9 cellular contexts compared by ENCODE assay signal in genomic region chr2:143128681-143129580, GRCh38. TPM values are rescaled to one million over a fixed set of nuclear protein-coding genes. Genes with fewer than 3 reads are reported as not detected.
DNase-seq lines count a peak whose midpoint lies in the region; ATAC-seq and TF ChIP-seq lines count a peak whose summit lies in the region.
"Had no signal": no experiment of that assay in that cellular context is flagged by ENCODE, and none has a peak within 500 bp of the region (broad histone marks: within the 10 kb centered on the region; RNA-seq: fewer than 3 reads in every experiment).

Gene ARHGAP15, plus strand, starts transcription at chr2:143129419.

- POLR2A ChIA-PET in activated CD8-positive, alpha-beta T cell treated with anti-CD3 and anti-CD28 coated beads for 36 hours (lab: Charles Lee): interaction anchor here (0.5 to 3.9 kb wide), 9 partner anchors 9 to 128 kb away, joined by 3 to 12 read pairs (median 3); no protein-coding TSS in a partner anchor

- H3K9me3 Mint-ChIP-seq in activated CD8-positive, alpha-beta T cell treated with anti-CD3 and anti-CD28 coated beads for 36 hours: peaks cover 1% of the 10 kb centered on the region

- CTCF ChIA-PET in activated CD8-positive, alpha-beta T cell treated with anti-CD3 and anti-CD28 coated beads for 36 hours (lab: Charles Lee): interaction anchor here (0.7 to 5.5 kb wide), 13 partner anchors 8 to 132 kb away, joined by 3 to 39 read pairs (median 3); no protein-coding TSS in a partner anchor

- TF ChIP-seq CTCF in activated CD8-positive, alpha-beta T cell treated with anti-CD3 and anti-CD28 coated beads for 36 hours (IDR thresholded peaks at IDR 0.05): no peak

- peaks cover 21% of the 10 kb centered on the region for H3K36me3 Mint-ChIP-seq in activated CD8-positive, alpha-beta T cell treated with anti-CD3 and anti-CD28 coated beads for 36 hours (ENCODE audit: low read depth)

- peak within 1 kb of the TSS; percentile 88 for H3K27ac ChIP-seq in KOPT-K1 (ENCODE audit: low read depth, low read length, poor library complexity, severe bottlenecking)

- H3K9me3 ChIP-seq in KOPT-K1 (ENCODE audit: insufficient read depth, low read length, poor library complexity, severe bottlenecking): no peaks in the 10 kb centered on the region

- peak; percentile 92 for DNase-seq in GF-D8 (lab: John Stamatoyannopoulos, UW)
- peak; percentile 91 for DNase-seq in activated CD8-positive, alpha-beta T cell treated with anti-CD3 and anti-CD28 coated beads for 36 hours
- DNase-seq in left cardiac atrium: no peak
- peak; percentile 44 for DNase-seq in stimulated activated CD8-positive, alpha-beta memory T cell treated with anti-CD3 and anti-CD28 coated beads, Interleukin-4, amount 100 ng/mL, for 24 hours (ENCODE audit: low read depth)
- DNase-seq in NCI-H526 treated with DMSO at 0.1 percent for 48 hours (lab: John Stamatoyannopoulos, UW): no peak
- DNase-seq in glomerular visceral epithelial cell (ENCODE audit: extremely low spot score): no peak

- H3K4me3 Mint-ChIP-seq in activated CD8-positive, alpha-beta T cell treated with anti-CD3 and anti-CD28 coated beads for 36 hours: peak within 1 kb of the TSS; percentile 81

- H3K4me1 Mint-ChIP-seq in activated CD8-positive, alpha-beta T cell treated with anti-CD3 and anti-CD28 coated beads for 36 hours (ENCODE audit: low read depth): peaks cover 39% of the 10 kb centered on the region

- intact Hi-C loops in activated CD8-positive, alpha-beta T cell treated with anti-CD3 and anti-CD28 coated beads for 36 hours (cut with micrococcal nuclease): loop anchor here (5.0 kb wide), 1 partner anchor 128 kb away; no protein-coding TSS in a partner anchor
- intact Hi-C loops in left cardiac atrium (cut with DNase I): no loop called here

- no peaks in the 10 kb centered on the region for H3K27me3 Mint-ChIP-seq in activated CD8-positive, alpha-beta T cell treated with anti-CD3 and anti-CD28 coated beads for 36 hours

- ATAC-seq in GM21447 (IDR thresholded peaks at IDR 0.05; ENCODE audit: unreplicated experiment): peak; percentile 87
- ATAC-seq in activated CD8-positive, alpha-beta T cell treated with anti-CD3 and anti-CD28 coated beads for 36 hours: peak; percentile 77
- peak; percentile 68 to 81 for ATAC-seq in left cardiac atrium
- ATAC-seq: HCT116 had no signal

- H3K27ac Mint-ChIP-seq in activated CD8-positive, alpha-beta T cell treated with anti-CD3 and anti-CD28 coated beads for 36 hours: peak within 1 kb of the TSS; percentile 100

- H3K36me3 ChIP-seq in KOPT-K1 (ENCODE audit: insufficient read depth, low read length): 0 out of 2 replicates have a peak, but pooled peaks cover 6% of the 10 kb centered on the region

RNA-seq across cellular contexts. Expression of gene ARHGAP15, which starts in this region (rescaled TPM):
- total RNA-seq in activated CD8-positive, alpha-beta T cell treated with anti-CD3 and anti-CD28 coated beads for 36 hours: 10 to 100 TPM; 71.3 to 72.8 TPM
- 1 to 10 TPM; 7.2 to 8.7 TPM for total RNA-seq in left cardiac atrium

Comparison
In these comparisons a context has a peak if more than half of its experiments do, and no peak if none do; other contexts are left out.
1. RNA of gene ARHGAP15 (total RNA-seq): 71.3 to 72.8 TPM in activated CD8-positive, alpha-beta T cell treated with anti-CD3 and anti-CD28 coated beads for 36 hours; 7.2 to 8.7 TPM in left cardiac atrium; every median in the first group is over 4 times any median in the second.
2. DNase-seq: peak in GF-D8 (single experiment), activated CD8-positive, alpha-beta T cell treated with anti-CD3 and anti-CD28 coated beads for 36 hours (single experiment) and stimulated activated CD8-positive, alpha-beta memory T cell treated with anti-CD3 and anti-CD28 coated beads, Interleukin-4, amount 100 ng/mL, for 24 hours (single experiment); none in left cardiac atrium (single experiment), NCI-H526 treated with DMSO at 0.1 percent for 48 hours (single experiment) and glomerular visceral epithelial cell (single experiment).
3. Peak in every context shown above with its lines, with median percentiles within 50 percentile points of each other: ATAC-seq.